Comparison of ENCODE assay signal across 1 cellular context in genomic region chr20:3710703-3711417, GRCh38.
TF ChIP-seq lines count a peak whose summit lies in the region.

No MANE protein-coding gene starts in this region.

TF ChIP-seq in HepG2, 621 proteins besides CTCF, POLR2A, EP300 and RAD21 (continued from another document and continues in another):
- no peak for TF ChIP-seq ZBTB40 (IDR thresholded peaks at IDR 0.05)
- TF ChIP-seq ZBTB40 (CRISPR knock-in tag; IDR thresholded peaks at IDR 0.05), result no peak
- no peak for TF ChIP-seq TIGD3 (CRISPR knock-in tag; IDR thresholded peaks at IDR 0.05; ENCODE audit: borderline replicate concordance)
- no peak for TF ChIP-seq ZBTB8A (CRISPR knock-in tag; IDR thresholded peaks at IDR 0.05; ENCODE audit: borderline replicate concordance, low read depth)
- peak; percentile 52; the same call in 1 of the 2 replicates for TF ChIP-seq RXRB (CRISPR knock-in tag; IDR thresholded peaks at IDR 0.05; ENCODE audit: borderline replicate concordance)
- TF ChIP-seq, protein P1, sequence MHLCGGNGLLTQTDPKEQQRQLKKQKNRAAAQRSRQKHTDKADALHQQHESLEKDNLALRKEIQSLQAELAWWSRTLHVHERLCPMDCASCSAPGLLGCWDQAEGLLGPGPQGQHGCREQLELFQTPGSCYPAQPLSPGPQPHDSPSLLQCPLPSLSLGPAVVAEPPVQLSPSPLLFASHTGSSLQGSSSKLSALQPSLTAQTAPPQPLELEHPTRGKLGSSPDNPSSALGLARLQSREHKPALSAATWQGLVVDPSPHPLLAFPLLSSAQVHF (CRISPR knock-in tag; IDR thresholded peaks at IDR 0.05), result no peak
- no peak for TF ChIP-seq RBM39 (IDR thresholded peaks at IDR 0.05; ENCODE audit: low read depth, low read length, poor library complexity, severe bottlenecking)
- TF ChIP-seq ZNF546 (CRISPR knock-in tag; conservative IDR thresholded peaks at IDR 0.05), result no peak
- no peak for TF ChIP-seq SKI (IDR thresholded peaks at IDR 0.05; ENCODE audit: partially characterized antibody)
- no peak for TF ChIP-seq HHEX (CRISPR knock-in tag; IDR thresholded peaks at IDR 0.05)
- no peak for TF ChIP-seq ZNF160 (CRISPR knock-in tag; IDR thresholded peaks at IDR 0.05)
- no peak for TF ChIP-seq ZBTB33 (CRISPR knock-in tag; IDR thresholded peaks at IDR 0.05)
- TF ChIP-seq ZBTB14 (CRISPR knock-in tag; IDR thresholded peaks at IDR 0.05), result no peak
- peak; percentile 24; the same call in 1 of the 2 replicates for TF ChIP-seq BCL6 (CRISPR knock-in tag; IDR thresholded peaks at IDR 0.05)
- TF ChIP-seq, protein P2, sequence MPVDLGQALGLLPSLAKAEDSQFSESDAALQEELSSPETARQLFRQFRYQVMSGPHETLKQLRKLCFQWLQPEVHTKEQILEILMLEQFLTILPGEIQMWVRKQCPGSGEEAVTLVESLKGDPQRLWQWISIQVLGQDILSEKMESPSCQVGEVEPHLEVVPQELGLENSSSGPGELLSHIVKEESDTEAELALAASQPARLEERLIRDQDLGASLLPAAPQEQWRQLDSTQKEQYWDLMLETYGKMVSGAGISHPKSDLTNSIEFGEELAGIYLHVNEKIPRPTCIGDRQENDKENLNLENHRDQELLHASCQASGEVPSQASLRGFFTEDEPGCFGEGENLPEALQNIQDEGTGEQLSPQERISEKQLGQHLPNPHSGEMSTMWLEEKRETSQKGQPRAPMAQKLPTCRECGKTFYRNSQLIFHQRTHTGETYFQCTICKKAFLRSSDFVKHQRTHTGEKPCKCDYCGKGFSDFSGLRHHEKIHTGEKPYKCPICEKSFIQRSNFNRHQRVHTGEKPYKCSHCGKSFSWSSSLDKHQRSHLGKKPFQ (CRISPR knock-in tag; IDR thresholded peaks at IDR 0.05; ENCODE audit: insufficient replicate concordance), result no peak
- TF ChIP-seq LCORL (IDR thresholded peaks at IDR 0.05), result no peak
- no peak for TF ChIP-seq LCORL (CRISPR knock-in tag; IDR thresholded peaks at IDR 0.05)
- TF ChIP-seq ZNF34 (CRISPR knock-in tag; IDR thresholded peaks at IDR 0.05; ENCODE audit: borderline replicate concordance), result no peak
- no peak for TF ChIP-seq MLLT10 (CRISPR knock-in tag; IDR thresholded peaks at IDR 0.05)
- no peak for TF ChIP-seq KLF11 (CRISPR knock-in tag; IDR thresholded peaks at IDR 0.05)
- TF ChIP-seq ZNF468 (CRISPR knock-in tag; IDR thresholded peaks at IDR 0.05), result no peak
- TF ChIP-seq KLF9 (CRISPR knock-in tag; IDR thresholded peaks at IDR 0.05; ENCODE audit: low read depth), result no peak
- TF ChIP-seq, protein P3, sequence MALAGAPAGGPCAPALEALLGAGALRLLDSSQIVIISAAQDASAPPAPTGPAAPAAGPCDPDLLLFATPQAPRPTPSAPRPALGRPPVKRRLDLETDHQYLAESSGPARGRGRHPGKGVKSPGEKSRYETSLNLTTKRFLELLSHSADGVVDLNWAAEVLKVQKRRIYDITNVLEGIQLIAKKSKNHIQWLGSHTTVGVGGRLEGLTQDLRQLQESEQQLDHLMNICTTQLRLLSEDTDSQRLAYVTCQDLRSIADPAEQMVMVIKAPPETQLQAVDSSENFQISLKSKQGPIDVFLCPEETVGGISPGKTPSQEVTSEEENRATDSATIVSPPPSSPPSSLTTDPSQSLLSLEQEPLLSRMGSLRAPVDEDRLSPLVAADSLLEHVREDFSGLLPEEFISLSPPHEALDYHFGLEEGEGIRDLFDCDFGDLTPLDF (CRISPR knock-in tag; IDR thresholded peaks at IDR 0.05), result no peak
- TF ChIP-seq ESRRA (CRISPR knock-in tag; IDR thresholded peaks at IDR 0.05; ENCODE audit: low read depth), result no peak
- TF ChIP-seq IKZF1 (IDR thresholded peaks at IDR 0.05), result no peak
- TF ChIP-seq ZNF644 (CRISPR knock-in tag; IDR thresholded peaks at IDR 0.05; ENCODE audit: low read depth), result no peak
- no peak for TF ChIP-seq ARNT (IDR thresholded peaks at IDR 0.05)
- no peak for TF ChIP-seq MIER3 (CRISPR knock-in tag; IDR thresholded peaks at IDR 0.05; ENCODE audit: borderline replicate concordance)
- TF ChIP-seq ZFP37 (CRISPR knock-in tag; IDR thresholded peaks at IDR 0.05; ENCODE audit: borderline replicate concordance), result no peak
- TF ChIP-seq MIER2 (CRISPR knock-in tag; IDR thresholded peaks at IDR 0.05), result no peak
- no peak for TF ChIP-seq SMAD1 (CRISPR knock-in tag; IDR thresholded peaks at IDR 0.05; ENCODE audit: borderline replicate concordance, low read depth)
- TF ChIP-seq ZNF501 (CRISPR knock-in tag; IDR thresholded peaks at IDR 0.05), result peak; percentile 44; the same call in 1 of the 2 replicates
- TF ChIP-seq ZNF766 (CRISPR knock-in tag; IDR thresholded peaks at IDR 0.05; ENCODE audit: borderline replicate concordance), result 0 out of 2 replicates have a peak, but pooled peaks have one; percentile 22
- no peak for TF ChIP-seq CSRNP2 (CRISPR knock-in tag; conservative IDR thresholded peaks at IDR 0.05; ENCODE audit: low read depth)
- TF ChIP-seq ZSCAN20 (CRISPR knock-in tag; IDR thresholded peaks at IDR 0.05; ENCODE audit: borderline replicate concordance), result no peak
- TF ChIP-seq ZNF333 (CRISPR knock-in tag; IDR thresholded peaks at IDR 0.05; ENCODE audit: borderline replicate concordance), result no peak
- TF ChIP-seq PRDM15 (CRISPR knock-in tag; IDR thresholded peaks at IDR 0.05), result no peak
- no peak for TF ChIP-seq RXRA (CRISPR knock-in tag; IDR thresholded peaks at IDR 0.05)
- no peak for TF ChIP-seq HNF4G (IDR thresholded peaks at IDR 0.05; ENCODE audit: borderline replicate concordance, low read depth, low read length)
- no peak for TF ChIP-seq HNF4G (CRISPR knock-in tag; IDR thresholded peaks at IDR 0.05; ENCODE audit: borderline replicate concordance, low read depth)
